In genomic region chr17:41919840-41920579, GRCh38 we compare ENCODE assay signal across 8 cellular contexts. TPM values are rescaled to one million over a fixed set of nuclear protein-coding genes. Genes with fewer than 3 reads are reported as not detected.
DNase-seq lines count a peak whose midpoint lies in the region; TF ChIP-seq lines count a peak whose summit lies in the region.

No MANE protein-coding gene starts in this region.

- H3K9me3 ChIP-seq in ES-I3 (ENCODE audit: control insufficient read depth, insufficient read depth, low read length), result no peaks in the 10 kb centered on the region
- H3K9me3 ChIP-seq in OCI-LY3 (ENCODE audit: insufficient read depth, low read length), result no peaks in the 10 kb centered on the region
- no peaks in the 10 kb centered on the region for H3K9me3 ChIP-seq in ovary

- peak overlapping the region; percentile 97 for H3K4me3 ChIP-seq in OCI-LY3 (ENCODE audit: low read length)
- no peak overlapping the region for H3K4me3 ChIP-seq in ovary

- H3K27ac ChIP-seq in OCI-LY3 (ENCODE audit: low read length) (no peak overlapping the region), epithelial cell of prostate (peak overlapping the region; percentile 69), ovary (no peak overlapping the region)

- no peak overlapping the region for H2AFZ ChIP-seq in OCI-LY3 (ENCODE audit: low read depth, low read length)

- TF ChIP-seq POLR2A in ovary (IDR thresholded peaks at IDR 0.05), result no peak

- H4K20me1 ChIP-seq in OCI-LY3 (ENCODE audit: insufficient read depth, low read length), result peaks cover 23% of the 10 kb centered on the region

- H3K4me2 ChIP-seq in OCI-LY3 (ENCODE audit: low read length), result peak overlapping the region; percentile 95

- H3K4me1 ChIP-seq in ES-I3 (ENCODE audit: insufficient read depth, low read length) (peaks cover 16% of the 10 kb centered on the region; the same call in 1 of the 2 replicates), OCI-LY3 (ENCODE audit: low read length) (peaks cover 16% of the 10 kb centered on the region), ovary (ENCODE audit: insufficient read depth) (peaks cover 5% of the 10 kb centered on the region)

- H3K79me2 ChIP-seq in OCI-LY3 (ENCODE audit: low read length), result peaks cover 38% of the 10 kb centered on the region

- H3K27me3 ChIP-seq in OCI-LY3 (ENCODE audit: low read depth, low read length) (no peaks in the 10 kb centered on the region), ovary (no peaks in the 10 kb centered on the region)

- 71 to 73% (median 72%) methylated on average over 7 of the region's 7 CpGs for WGBS in ovary, 3 donors

- TF ChIP-seq EP300 in ovary (IDR thresholded peaks at IDR 0.05), result no peak

- intact Hi-C loops in ovary (cut with DNase I), result no loop called here

- TF ChIP-seq CTCF in OCI-LY3 (IDR thresholded peaks at IDR 0.05; ENCODE audit: low read depth, low read length) (no peak), ovary (IDR thresholded peaks at IDR 0.05) (no peak)

- no peak for DNase-seq in epithelial cell of prostate (ENCODE audit: low read depth, low spot score)
- peak; percentile 30 to 61 (median 52) for DNase-seq in ovary
- no peak for DNase-seq in CD1c-positive myeloid dendritic cell (ENCODE audit: extremely low spot score)
- no peak for DNase-seq in NCI-H510A treated with DMSO at 0.1 percent for 48 hours (lab: John Stamatoyannopoulos, UW)
- DNase-seq in GM03348 (ENCODE audit: low spot score), result no peak
- no peak for DNase-seq in NCI-H1436 treated with DMSO at 0.1 percent for 48 hours (lab: John Stamatoyannopoulos, UW)

- H3K36me3 ChIP-seq in ES-I3 (ENCODE audit: insufficient read depth, low read length), result no peaks in the 10 kb centered on the region
- H3K36me3 ChIP-seq in OCI-LY3 (replicated peaks; ENCODE audit: low read depth, low read length), result peaks cover 12% of the 10 kb centered on the region
- H3K36me3 ChIP-seq in ovary, result no peaks in the 10 kb centered on the region

- H3K9ac ChIP-seq in ES-I3 (ENCODE audit: low read depth, low read length), result peak overlapping the region; percentile 97; the same call in 1 of the 2 replicates
- peak overlapping the region; percentile 82 for H3K9ac ChIP-seq in OCI-LY3 (ENCODE audit: low read length)

RNA-seq across cellular contexts. Expression of gene ACLY, which starts 1.3 kb away (rescaled TPM):
- total RNA-seq in ovary, result 100 to 1,000 TPM in 1 of 7 donors, 10 to 100 TPM in 6; 23.6 to 119 (median 53.4) TPM
- polyA plus RNA-seq in ovary, result 10 to 100 TPM; 26.9 to 69.4 TPM

RNA-seq across cellular contexts. Expression of gene ODAD4, which starts 10.4 kb away (rescaled TPM):
- 10 to 100 TPM in 1 of 7 donors, 1 to 10 TPM in 6; 1.1 to 11.0 (median 2.4) TPM for total RNA-seq in ovary
- polyA plus RNA-seq in ovary, result 1 to 10 TPM; 1.7 to 2.1 TPM

RNA-seq across cellular contexts. Expression of gene CNP, which starts 46.6 kb away (rescaled TPM):
- total RNA-seq in ovary, result 10 to 100 TPM; 30.5 to 88.9 (median 77.5) TPM
- 10 to 100 TPM; 30.7 to 47.0 TPM for polyA plus RNA-seq in ovary

RNA-seq across cellular contexts. Expression of gene KLHL11, which starts 54.8 kb away (rescaled TPM):
- 10 to 100 TPM; 18.9 to 30.5 (median 20.6) TPM for total RNA-seq in ovary
- 1 to 10 TPM; 2.7 to 3.9 TPM for polyA plus RNA-seq in ovary

Comparison
In these comparisons a context has a peak if more than half of its experiments do, and no peak if none do; other contexts are left out.
1. DNase-seq: peak in ovary (5 of 5); none in epithelial cell of prostate (single experiment), CD1c-positive myeloid dendritic cell (single experiment), NCI-H510A treated with DMSO at 0.1 percent for 48 hours (single experiment), GM03348 (single experiment) and NCI-H1436 treated with DMSO at 0.1 percent for 48 hours (single experiment).